21 cellular contexts compared by ENCODE assay signal in the genomic region with DNA sequence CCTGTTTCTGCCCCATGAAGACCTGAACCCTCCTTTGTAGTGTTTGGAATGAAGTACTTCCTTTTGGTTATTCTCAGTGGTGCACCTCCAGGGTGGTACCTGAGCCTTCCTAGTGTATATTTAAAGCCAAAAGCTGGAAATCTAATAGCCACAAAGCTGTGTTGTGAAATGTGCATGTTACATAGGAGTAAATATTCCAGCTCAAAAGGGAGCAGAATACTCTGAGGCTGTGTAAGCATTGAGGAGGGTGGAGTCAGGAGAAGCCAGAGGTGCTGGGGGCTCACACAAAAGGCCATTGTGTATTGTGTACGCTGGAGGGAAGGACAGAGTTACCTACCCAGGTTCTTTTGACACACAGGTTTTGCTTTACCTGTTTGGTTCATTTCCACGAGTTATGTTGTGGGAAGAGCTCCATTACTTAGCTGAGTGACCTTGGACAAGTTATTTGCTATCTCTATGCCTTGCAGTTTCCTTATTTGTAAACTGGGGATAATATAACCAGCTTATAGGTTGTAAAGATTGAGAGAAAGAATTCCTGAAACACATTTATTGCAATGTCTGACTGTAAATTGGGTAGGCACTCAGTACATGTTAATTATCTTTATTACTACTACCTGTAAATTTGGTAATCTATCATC. TPM values are rescaled to one million over a fixed set of nuclear protein-coding genes. Genes with fewer than 3 reads are reported as not detected.
DNase-seq lines count a peak whose midpoint lies in the region; ATAC-seq and TF ChIP-seq lines count a peak whose summit lies in the region.
"Had no signal": no experiment of that assay in that cellular context is flagged by ENCODE, and none has a peak within 500 bp of the region (broad histone marks: within the 10 kb centered on the region; RNA-seq: fewer than 3 reads in every experiment).

No MANE protein-coding gene starts in this region.

- DNase-seq in NCI-H748 (lab: John Stamatoyannopoulos, UW; ENCODE audit: unreplicated experiment) (peak; percentile 60), NCI-H748 treated with DMSO at 0.1 percent for 48 hours (lab: John Stamatoyannopoulos, UW) (no peak), NCI-H526 treated with DMSO at 0.1 percent for 48 hours (lab: John Stamatoyannopoulos, UW) (peak; percentile 73), iPS-NIHi11 (ENCODE audit: low spot score) (peak; percentile 15), coronary artery (ENCODE audit: low spot score) (no peak), DMS114 treated with DMSO at 0.1 percent for 48 hours (lab: John Stamatoyannopoulos, UW; ENCODE audit: unreplicated experiment) (no peak), mucosa of gallbladder (ENCODE audit: low spot score) (no peak)
- no peak for DNase-seq in stimulated activated effector memory CD8-positive, alpha-beta T cell treated with anti-CD3 and anti-CD28 coated beads, Interleukin-12 subunit alpha, Interleukin-12 subunit beta, amount 100 ng/mL, for 72 hours (ENCODE audit: low spot score in 2 of 2)
- DNase-seq: CD4-positive, CD25-positive, alpha-beta regulatory T cell; COR-L47; Karpas-422; MM.1S; NCI-H1092; NCI-H1694; NCI-H2227 treated with DMSO at 0.1 percent for 48 hours; NCI-H524; Right ventricle myocardium superior had no signal

- H3K27ac Mint-ChIP-seq in stimulated activated effector memory CD8-positive, alpha-beta T cell treated with anti-CD3 and anti-CD28 coated beads, Interleukin-12 subunit alpha, Interleukin-12 subunit beta, amount 100 ng/mL, for 72 hours, result peak overlapping the region; percentile 29
- H3K27ac Mint-ChIP-seq: CD4-positive, CD25-positive, alpha-beta regulatory T cell; IgD-negative memory B cell had no signal

- no peak for TF ChIP-seq CTCF in coronary artery (IDR thresholded peaks at IDR 0.05)

- H3K36me3 Mint-ChIP-seq in stimulated activated effector memory CD8-positive, alpha-beta T cell treated with anti-CD3 and anti-CD28 coated beads, Interleukin-12 subunit alpha, Interleukin-12 subunit beta, amount 100 ng/mL, for 72 hours, result no peaks in the 10 kb centered on the region
- H3K36me3 Mint-ChIP-seq: CD4-positive, CD25-positive, alpha-beta regulatory T cell; IgD-negative memory B cell had no signal

- no peak overlapping the region for H3K4me3 ChIP-seq in coronary artery

- no peak overlapping the region for H3K4me3 Mint-ChIP-seq in stimulated activated effector memory CD8-positive, alpha-beta T cell treated with anti-CD3 and anti-CD28 coated beads, Interleukin-12 subunit alpha, Interleukin-12 subunit beta, amount 100 ng/mL, for 72 hours
- H3K4me3 Mint-ChIP-seq: CD4-positive, CD25-positive, alpha-beta regulatory T cell; IgD-negative memory B cell had no signal

- no peak for ATAC-seq in stimulated activated effector memory CD8-positive, alpha-beta T cell treated with anti-CD3 and anti-CD28 coated beads, Interleukin-12 subunit alpha, Interleukin-12 subunit beta, amount 100 ng/mL, for 72 hours

- no peak overlapping the region for H3K27ac ChIP-seq in coronary artery
- H3K27ac ChIP-seq: 22Rv1 had no signal

- H3K9me3 Mint-ChIP-seq in stimulated activated effector memory CD8-positive, alpha-beta T cell treated with anti-CD3 and anti-CD28 coated beads, Interleukin-12 subunit alpha, Interleukin-12 subunit beta, amount 100 ng/mL, for 72 hours, result no peaks in the 10 kb centered on the region
- H3K9me3 Mint-ChIP-seq: CD4-positive, CD25-positive, alpha-beta regulatory T cell; IgD-negative memory B cell had no signal

- H3K4me1 Mint-ChIP-seq in stimulated activated effector memory CD8-positive, alpha-beta T cell treated with anti-CD3 and anti-CD28 coated beads, Interleukin-12 subunit alpha, Interleukin-12 subunit beta, amount 100 ng/mL, for 72 hours, result peaks cover 12% of the 10 kb centered on the region
- H3K4me1 Mint-ChIP-seq: IgD-negative memory B cell had no signal

RNA-seq across cellular contexts. Expression of gene GPR171, which starts 24.7 kb away (rescaled TPM):
- 2.0 TPM for total RNA-seq in mucosa of gallbladder
- total RNA-seq: H4, OCI-LY7 had no signal

Comparison
In these comparisons a context has a peak if more than half of its experiments do, and no peak if none do; other contexts are left out.
1. DNase-seq: peak in NCI-H748 (single experiment), NCI-H526 treated with DMSO at 0.1 percent for 48 hours (single experiment) and iPS-NIHi11 (single experiment); none in NCI-H748 treated with DMSO at 0.1 percent for 48 hours (single experiment), stimulated activated effector memory CD8-positive, alpha-beta T cell treated with anti-CD3 and anti-CD28 coated beads, Interleukin-12 subunit alpha, Interleukin-12 subunit beta, amount 100 ng/mL, for 72 hours (0 of 2), coronary artery (single experiment), DMS114 treated with DMSO at 0.1 percent for 48 hours (single experiment) and mucosa of gallbladder (single experiment).